In genomic region chr10:97327348-97328294, GRCh38 we compare ENCODE assay signal across 9 cellular contexts. TPM values are rescaled to one million over a fixed set of nuclear protein-coding genes. Genes with fewer than 3 reads are reported as not detected.
DNase-seq lines count a peak whose midpoint lies in the region; ATAC-seq and TF ChIP-seq lines count a peak whose summit lies in the region.
"Had no signal": no experiment of that assay in that cellular context is flagged by ENCODE, and none has a peak within 500 bp of the region (broad histone marks: within the 10 kb centered on the region; RNA-seq: fewer than 3 reads in every experiment).

No MANE protein-coding gene starts in this region.

- H3K36me3 Mint-ChIP-seq in activated CD8-positive, alpha-beta T cell treated with anti-CD3 and anti-CD28 coated beads, Interleukin-2, amount 10 ng/mL, durations not matched to agents 7 days and 5 days (ENCODE audit: low read depth) = peaks cover 17% of the 10 kb centered on the region
- no peaks in the 10 kb centered on the region for H3K36me3 Mint-ChIP-seq in natural killer cell

- no peaks in the 10 kb centered on the region for H3K9me3 Mint-ChIP-seq in activated CD8-positive, alpha-beta T cell treated with anti-CD3 and anti-CD28 coated beads, Interleukin-2, amount 10 ng/mL, durations not matched to agents 7 days and 5 days (ENCODE audit: insufficient read depth)
- H3K9me3 Mint-ChIP-seq in natural killer cell = no peaks in the 10 kb centered on the region

- no peak for TF ChIP-seq CTCF in natural killer cell (IDR thresholded peaks at IDR 0.05)

- CTCF ChIA-PET in activated CD8-positive, alpha-beta T cell treated with anti-CD3 and anti-CD28 coated beads, Interleukin-2, amount 10 ng/mL, durations not matched to agents 7 days and 5 days (lab: Charles Lee) = interaction anchor here (0.6 to 1.4 kb wide), 2 partner anchors 10 to 49 kb away, joined by 4 to 8 read pairs; no protein-coding TSS in a partner anchor

- H3K27ac Mint-ChIP-seq in activated CD8-positive, alpha-beta T cell treated with anti-CD3 and anti-CD28 coated beads, Interleukin-2, amount 10 ng/mL, durations not matched to agents 7 days and 5 days = peak overlapping the region; percentile 36
- peak overlapping the region; percentile 46 to 50 for H3K27ac Mint-ChIP-seq in natural killer cell

- no peaks in the 10 kb centered on the region for H3K27me3 Mint-ChIP-seq in activated CD8-positive, alpha-beta T cell treated with anti-CD3 and anti-CD28 coated beads, Interleukin-2, amount 10 ng/mL, durations not matched to agents 7 days and 5 days (ENCODE audit: low read depth)
- H3K27me3 Mint-ChIP-seq in natural killer cell (ENCODE audit: low read depth in 2 of 2) = no peaks in the 10 kb centered on the region

- ATAC-seq in activated CD8-positive, alpha-beta T cell treated with anti-CD3 and anti-CD28 coated beads, Interleukin-2, amount 10 ng/mL, durations not matched to agents 7 days and 5 days = no peak
- ATAC-seq in natural killer cell (peak in 1 of 3 donors; percentile 57), GM19463 (IDR thresholded peaks at IDR 0.05; ENCODE audit: unreplicated experiment) (no peak), GM21786 (IDR thresholded peaks at IDR 0.05; ENCODE audit: unreplicated experiment) (no peak)

- H3K4me3 Mint-ChIP-seq in activated CD8-positive, alpha-beta T cell treated with anti-CD3 and anti-CD28 coated beads, Interleukin-2, amount 10 ng/mL, durations not matched to agents 7 days and 5 days = no peak overlapping the region
- no peak overlapping the region for H3K4me3 Mint-ChIP-seq in natural killer cell

- peaks cover 40% of the 10 kb centered on the region for H3K4me1 Mint-ChIP-seq in activated CD8-positive, alpha-beta T cell treated with anti-CD3 and anti-CD28 coated beads, Interleukin-2, amount 10 ng/mL, durations not matched to agents 7 days and 5 days (ENCODE audit: low read depth)
- H3K4me1 Mint-ChIP-seq in natural killer cell = peaks cover 31 to 47% of the 10 kb centered on the region in 2 donors

- intact Hi-C loops in natural killer cell (cut with micrococcal nuclease) = no loop called here

- POLR2A ChIA-PET in activated CD8-positive, alpha-beta T cell treated with anti-CD3 and anti-CD28 coated beads, Interleukin-2, amount 10 ng/mL, durations not matched to agents 7 days and 5 days (lab: Charles Lee) = interaction anchor here (0.6 to 2.6 kb wide), 3 partner anchors 8 to 36 kb away, joined by 3 to 14 read pairs (median 3); partner anchors contain the start of genes ARHGAP19 and FRAT1

- DNase-seq in NCI-H1092 treated with DMSO at 0.1 percent for 48 hours (lab: John Stamatoyannopoulos, UW) (peak; percentile 31), NCI-H1092 (lab: John Stamatoyannopoulos, UW) (no peak), NCI-H1436 treated with DMSO at 0.1 percent for 48 hours (lab: John Stamatoyannopoulos, UW) (peak; percentile 10), natural killer cell (no peak), cerebellar nuclear complex (lab: John Stamatoyannopoulos, UW) (no peak)
- DNase-seq in activated CD8-positive, alpha-beta T cell treated with anti-CD3 and anti-CD28 coated beads, Interleukin-2, amount 10 ng/mL, durations not matched to agents 7 days and 5 days = no peak
- DNase-seq: NCI-H187 had no signal

RNA-seq across cellular contexts. Expression of gene FRAT2, which starts 6.9 kb away (rescaled TPM):
- 10 to 100 TPM; 10.0 to 10.4 TPM for total RNA-seq in activated CD8-positive, alpha-beta T cell treated with anti-CD3 and anti-CD28 coated beads, Interleukin-2, amount 10 ng/mL, durations not matched to agents 7 days and 5 days
- 10 to 100 TPM; 18.7 to 23.4 (median 22.2) TPM for total RNA-seq in natural killer cell

RNA-seq across cellular contexts. Expression of gene FRAT1, which starts 8.6 kb away (rescaled TPM):
- total RNA-seq in activated CD8-positive, alpha-beta T cell treated with anti-CD3 and anti-CD28 coated beads, Interleukin-2, amount 10 ng/mL, durations not matched to agents 7 days and 5 days = 1 to 10 TPM; 4.2 to 4.4 TPM
- 10 to 100 TPM; 26.0 to 45.0 (median 32.1) TPM for total RNA-seq in natural killer cell

RNA-seq across cellular contexts. Expression of gene ARHGAP19, which starts 35.2 kb away (rescaled TPM):
- 10 to 100 TPM; 42.6 to 51.2 TPM for total RNA-seq in activated CD8-positive, alpha-beta T cell treated with anti-CD3 and anti-CD28 coated beads, Interleukin-2, amount 10 ng/mL, durations not matched to agents 7 days and 5 days
- 10 to 100 TPM; 22.6 to 23.3 (median 22.7) TPM for total RNA-seq in natural killer cell

Comparison
In these comparisons a context has a peak if more than half of its experiments do, and no peak if none do; other contexts are left out.
1. DNase-seq: peak in NCI-H1092 treated with DMSO at 0.1 percent for 48 hours (single experiment) and NCI-H1436 treated with DMSO at 0.1 percent for 48 hours (single experiment); none in NCI-H1092 (single experiment), activated CD8-positive, alpha-beta T cell treated with anti-CD3 and anti-CD28 coated beads, Interleukin-2, amount 10 ng/mL, durations not matched to agents 7 days and 5 days (single experiment), natural killer cell (single experiment) and cerebellar nuclear complex (0 of 2).
2. RNA of gene FRAT1, which starts 8.6 kb away (total RNA-seq): 26.0 to 45.0 TPM in natural killer cell; 4.2 to 4.4 TPM in activated CD8-positive, alpha-beta T cell treated with anti-CD3 and anti-CD28 coated beads, Interleukin-2, amount 10 ng/mL, durations not matched to agents 7 days and 5 days; every median in the first group is over 4 times any median in the second.